Comparison of ENCODE assay signal across 1 cellular context in genomic region chr14:93909429-93910128, GRCh38.
A peak's percentile ranks its signal among the peaks of the same experiment; 100 is the strongest.
TF ChIP-seq lines count a peak whose summit lies in the region.

No MANE protein-coding gene starts in this region.

TF ChIP-seq in HepG2, 621 proteins besides CTCF, POLR2A, EP300 and RAD21 (continued from another document and continues in another):
- TF ChIP-seq, protein P1, sequence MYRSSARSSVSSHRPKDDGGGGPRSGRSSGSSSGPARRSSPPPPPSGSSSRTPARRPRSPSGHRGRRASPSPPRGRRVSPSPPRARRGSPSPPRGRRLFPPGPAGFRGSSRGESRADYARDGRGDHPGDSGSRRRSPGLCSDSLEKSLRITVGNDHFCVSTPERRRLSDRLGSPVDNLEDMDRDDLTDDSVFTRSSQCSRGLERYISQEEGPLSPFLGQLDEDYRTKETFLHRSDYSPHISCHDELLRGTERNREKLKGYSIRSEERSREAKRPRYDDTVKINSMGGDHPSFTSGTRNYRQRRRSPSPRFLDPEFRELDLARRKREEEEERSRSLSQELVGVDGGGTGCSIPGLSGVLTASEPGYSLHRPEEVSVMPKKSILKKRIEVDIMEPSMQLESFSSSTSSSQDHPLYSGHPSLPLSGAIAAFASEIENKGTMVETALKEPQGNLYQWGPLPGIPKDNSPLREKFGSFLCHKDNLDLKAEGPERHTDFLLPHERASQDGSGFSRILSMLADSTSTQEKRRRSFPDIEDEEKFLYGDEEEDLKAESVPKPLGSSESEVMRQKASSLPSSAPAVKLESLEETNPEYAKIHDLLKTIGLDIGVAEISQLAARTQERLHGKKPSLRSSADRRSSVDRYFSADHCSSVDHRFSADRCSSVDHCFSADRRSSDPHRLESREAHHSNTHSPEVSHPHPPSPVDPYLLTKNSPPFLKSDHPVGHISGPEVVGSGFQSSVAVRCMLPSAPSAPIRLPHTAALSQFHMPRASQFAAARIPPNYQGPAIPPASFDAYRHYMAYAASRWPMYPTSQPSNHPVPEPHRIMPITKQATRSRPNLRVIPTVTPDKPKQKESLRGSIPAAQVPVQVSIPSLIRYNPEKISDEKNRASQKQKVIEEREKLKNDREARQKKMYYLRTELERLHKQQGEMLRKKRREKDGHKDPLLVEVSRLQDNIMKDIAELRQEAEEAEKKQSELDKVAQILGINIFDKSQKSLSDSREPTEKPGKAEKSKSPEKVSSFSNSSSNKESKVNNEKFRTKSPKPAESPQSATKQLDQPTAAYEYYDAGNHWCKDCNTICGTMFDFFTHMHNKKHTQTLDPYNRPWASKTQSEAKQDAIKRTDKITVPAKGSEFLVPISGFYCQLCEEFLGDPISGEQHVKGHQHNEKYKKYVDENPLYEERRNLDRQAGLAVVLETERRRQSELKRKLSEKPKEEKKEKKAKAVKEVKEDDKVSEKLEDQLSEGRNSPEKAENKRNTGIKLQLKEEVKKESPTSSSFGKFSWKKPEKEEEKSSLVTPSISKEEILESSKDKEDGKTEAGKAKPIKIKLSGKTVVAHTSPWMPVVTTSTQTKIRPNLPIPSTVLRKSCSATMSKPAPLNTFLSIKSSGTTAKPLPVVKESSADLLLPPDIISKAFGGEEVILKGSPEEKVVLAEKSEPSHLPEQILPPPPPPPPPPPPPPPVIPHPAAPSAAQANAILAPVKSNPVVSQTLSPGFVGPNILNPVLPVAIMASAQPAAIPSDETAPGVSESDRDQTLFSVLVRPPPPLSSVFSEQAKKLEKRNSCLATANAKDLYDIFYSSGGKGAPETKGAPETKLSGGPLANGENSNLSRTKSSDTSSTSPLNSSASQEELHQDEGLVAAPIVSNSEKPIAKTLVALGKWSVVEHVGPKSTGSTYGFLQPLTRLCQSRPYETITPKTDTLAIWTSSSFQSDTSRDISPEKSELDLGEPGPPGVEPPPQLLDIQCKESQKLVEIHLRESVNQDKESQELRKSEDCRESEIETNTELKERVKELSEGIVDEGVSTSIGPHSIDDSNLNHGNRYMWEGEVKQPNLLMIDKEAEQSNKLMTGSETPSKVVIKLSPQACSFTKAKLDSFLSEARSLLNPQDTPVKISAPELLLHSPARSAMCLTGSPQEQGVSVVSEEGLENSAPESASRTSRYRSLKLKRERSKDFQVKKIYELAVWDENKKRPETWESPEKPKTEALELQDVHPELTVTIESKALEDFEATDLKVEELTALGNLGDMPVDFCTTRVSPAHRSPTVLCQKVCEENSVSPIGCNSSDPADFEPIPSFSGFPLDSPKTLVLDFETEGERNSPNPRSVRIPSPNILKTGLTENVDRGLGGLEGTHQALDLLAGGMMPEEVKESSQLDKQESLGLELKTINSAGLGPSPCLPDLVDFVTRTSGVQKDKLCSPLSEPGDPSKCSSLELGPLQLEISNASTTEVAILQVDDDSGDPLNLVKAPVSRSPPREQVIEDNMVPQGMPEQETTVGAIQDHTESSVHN (CRISPR knock-in tag; IDR thresholded peaks at IDR 0.05), result no peak
- TF ChIP-seq SIX1 (CRISPR knock-in tag; IDR thresholded peaks at IDR 0.05; ENCODE audit: borderline replicate concordance), result no peak
- no peak for TF ChIP-seq ZNF136 (CRISPR knock-in tag; IDR thresholded peaks at IDR 0.05; ENCODE audit: low read depth)
- no peak for TF ChIP-seq ATF2 (CRISPR knock-in tag; IDR thresholded peaks at IDR 0.05)
- TF ChIP-seq ZNF510 (CRISPR knock-in tag; IDR thresholded peaks at IDR 0.05; ENCODE audit: low read depth), result no peak
- no peak for TF ChIP-seq ZNF703 (CRISPR knock-in tag; IDR thresholded peaks at IDR 0.05; ENCODE audit: borderline replicate concordance)
- no peak; the same call in 1 of the 2 replicates for TF ChIP-seq CEBPB (IDR thresholded peaks at IDR 0.05; ENCODE audit: borderline replicate concordance, low read depth, low read length)
- TF ChIP-seq KLF9 (CRISPR knock-in tag; IDR thresholded peaks at IDR 0.05; ENCODE audit: low read depth), result no peak
- no peak for TF ChIP-seq GATAD2A (CRISPR knock-in tag; IDR thresholded peaks at IDR 0.05)
- no peak for TF ChIP-seq THAP9 (CRISPR knock-in tag; IDR thresholded peaks at IDR 0.05; ENCODE audit: borderline replicate concordance)
- TF ChIP-seq GZF1 (CRISPR knock-in tag; IDR thresholded peaks at IDR 0.05), result no peak
- TF ChIP-seq SP4 (CRISPR knock-in tag; IDR thresholded peaks at IDR 0.05), result no peak
- no peak for TF ChIP-seq ZNF451 (CRISPR knock-in tag; IDR thresholded peaks at IDR 0.05)
- TF ChIP-seq, protein P2, sequence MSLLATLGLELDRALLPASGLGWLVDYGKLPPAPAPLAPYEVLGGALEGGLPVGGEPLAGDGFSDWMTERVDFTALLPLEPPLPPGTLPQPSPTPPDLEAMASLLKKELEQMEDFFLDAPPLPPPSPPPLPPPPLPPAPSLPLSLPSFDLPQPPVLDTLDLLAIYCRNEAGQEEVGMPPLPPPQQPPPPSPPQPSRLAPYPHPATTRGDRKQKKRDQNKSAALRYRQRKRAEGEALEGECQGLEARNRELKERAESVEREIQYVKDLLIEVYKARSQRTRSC (CRISPR knock-in tag; IDR thresholded peaks at IDR 0.05; ENCODE audit: low read depth), result no peak
- no peak for TF ChIP-seq CBX5 (CRISPR knock-in tag; IDR thresholded peaks at IDR 0.05; ENCODE audit: borderline replicate concordance)
- no peak for TF ChIP-seq BCLAF1 (IDR thresholded peaks at IDR 0.05)
- no peak for TF ChIP-seq CC2D1A (CRISPR knock-in tag; IDR thresholded peaks at IDR 0.05)
- TF ChIP-seq, protein P3, sequence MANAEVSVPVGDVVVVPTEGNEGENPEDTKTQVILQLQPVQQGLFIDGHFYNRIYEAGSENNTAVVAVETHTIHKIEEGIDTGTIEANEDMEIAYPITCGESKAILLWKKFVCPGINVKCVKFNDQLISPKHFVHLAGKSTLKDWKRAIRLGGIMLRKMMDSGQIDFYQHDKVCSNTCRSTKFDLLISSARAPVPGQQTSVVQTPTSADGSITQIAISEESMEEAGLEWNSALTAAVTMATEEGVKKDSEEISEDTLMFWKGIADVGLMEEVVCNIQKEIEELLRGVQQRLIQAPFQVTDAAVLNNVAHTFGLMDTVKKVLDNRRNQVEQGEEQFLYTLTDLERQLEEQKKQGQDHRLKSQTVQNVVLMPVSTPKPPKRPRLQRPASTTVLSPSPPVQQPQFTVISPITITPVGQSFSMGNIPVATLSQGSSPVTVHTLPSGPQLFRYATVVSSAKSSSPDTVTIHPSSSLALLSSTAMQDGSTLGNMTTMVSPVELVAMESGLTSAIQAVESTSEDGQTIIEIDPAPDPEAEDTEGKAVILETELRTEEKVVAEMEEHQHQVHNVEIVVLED (CRISPR knock-in tag; IDR thresholded peaks at IDR 0.05; ENCODE audit: borderline replicate concordance), result 0 out of 2 replicates have a peak, but pooled peaks have one; percentile 38
- no peak for TF ChIP-seq MZF1 (CRISPR knock-in tag; IDR thresholded peaks at IDR 0.05; ENCODE audit: borderline replicate concordance)
- TF ChIP-seq, protein P4, sequence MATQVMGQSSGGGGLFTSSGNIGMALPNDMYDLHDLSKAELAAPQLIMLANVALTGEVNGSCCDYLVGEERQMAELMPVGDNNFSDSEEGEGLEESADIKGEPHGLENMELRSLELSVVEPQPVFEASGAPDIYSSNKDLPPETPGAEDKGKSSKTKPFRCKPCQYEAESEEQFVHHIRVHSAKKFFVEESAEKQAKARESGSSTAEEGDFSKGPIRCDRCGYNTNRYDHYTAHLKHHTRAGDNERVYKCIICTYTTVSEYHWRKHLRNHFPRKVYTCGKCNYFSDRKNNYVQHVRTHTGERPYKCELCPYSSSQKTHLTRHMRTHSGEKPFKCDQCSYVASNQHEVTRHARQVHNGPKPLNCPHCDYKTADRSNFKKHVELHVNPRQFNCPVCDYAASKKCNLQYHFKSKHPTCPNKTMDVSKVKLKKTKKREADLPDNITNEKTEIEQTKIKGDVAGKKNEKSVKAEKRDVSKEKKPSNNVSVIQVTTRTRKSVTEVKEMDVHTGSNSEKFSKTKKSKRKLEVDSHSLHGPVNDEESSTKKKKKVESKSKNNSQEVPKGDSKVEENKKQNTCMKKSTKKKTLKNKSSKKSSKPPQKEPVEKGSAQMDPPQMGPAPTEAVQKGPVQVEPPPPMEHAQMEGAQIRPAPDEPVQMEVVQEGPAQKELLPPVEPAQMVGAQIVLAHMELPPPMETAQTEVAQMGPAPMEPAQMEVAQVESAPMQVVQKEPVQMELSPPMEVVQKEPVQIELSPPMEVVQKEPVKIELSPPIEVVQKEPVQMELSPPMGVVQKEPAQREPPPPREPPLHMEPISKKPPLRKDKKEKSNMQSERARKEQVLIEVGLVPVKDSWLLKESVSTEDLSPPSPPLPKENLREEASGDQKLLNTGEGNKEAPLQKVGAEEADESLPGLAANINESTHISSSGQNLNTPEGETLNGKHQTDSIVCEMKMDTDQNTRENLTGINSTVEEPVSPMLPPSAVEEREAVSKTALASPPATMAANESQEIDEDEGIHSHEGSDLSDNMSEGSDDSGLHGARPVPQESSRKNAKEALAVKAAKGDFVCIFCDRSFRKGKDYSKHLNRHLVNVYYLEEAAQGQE (IDR thresholded peaks at IDR 0.05; ENCODE audit: borderline replicate concordance in 1 of 2, low read depth in 1 of 2, low read length in 2 of 2), result no peak; a peak in 1 of 4 replicates
- no peak for TF ChIP-seq RARG (CRISPR knock-in tag; IDR thresholded peaks at IDR 0.05; ENCODE audit: low read depth)
- TF ChIP-seq ZNF430 (CRISPR knock-in tag; IDR thresholded peaks at IDR 0.05), result no peak
- no peak for TF ChIP-seq HNRNPUL1 (IDR thresholded peaks at IDR 0.05; ENCODE audit: low read depth, low read length)
- no peak for TF ChIP-seq GTF3A (CRISPR knock-in tag; conservative IDR thresholded peaks at IDR 0.05)
- no peak for TF ChIP-seq ZNF546 (CRISPR knock-in tag; conservative IDR thresholded peaks at IDR 0.05)
- no peak for TF ChIP-seq ZNF530 (CRISPR knock-in tag; IDR thresholded peaks at IDR 0.05; ENCODE audit: low read depth)
- TF ChIP-seq, protein P5, sequence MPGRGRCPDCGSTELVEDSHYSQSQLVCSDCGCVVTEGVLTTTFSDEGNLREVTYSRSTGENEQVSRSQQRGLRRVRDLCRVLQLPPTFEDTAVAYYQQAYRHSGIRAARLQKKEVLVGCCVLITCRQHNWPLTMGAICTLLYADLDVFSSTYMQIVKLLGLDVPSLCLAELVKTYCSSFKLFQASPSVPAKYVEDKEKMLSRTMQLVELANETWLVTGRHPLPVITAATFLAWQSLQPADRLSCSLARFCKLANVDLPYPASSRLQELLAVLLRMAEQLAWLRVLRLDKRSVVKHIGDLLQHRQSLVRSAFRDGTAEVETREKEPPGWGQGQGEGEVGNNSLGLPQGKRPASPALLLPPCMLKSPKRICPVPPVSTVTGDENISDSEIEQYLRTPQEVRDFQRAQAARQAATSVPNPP (CRISPR knock-in tag; IDR thresholded peaks at IDR 0.05), result no peak
- no peak for TF ChIP-seq EED (CRISPR knock-in tag; IDR thresholded peaks at IDR 0.05)
- TF ChIP-seq, protein P6, sequence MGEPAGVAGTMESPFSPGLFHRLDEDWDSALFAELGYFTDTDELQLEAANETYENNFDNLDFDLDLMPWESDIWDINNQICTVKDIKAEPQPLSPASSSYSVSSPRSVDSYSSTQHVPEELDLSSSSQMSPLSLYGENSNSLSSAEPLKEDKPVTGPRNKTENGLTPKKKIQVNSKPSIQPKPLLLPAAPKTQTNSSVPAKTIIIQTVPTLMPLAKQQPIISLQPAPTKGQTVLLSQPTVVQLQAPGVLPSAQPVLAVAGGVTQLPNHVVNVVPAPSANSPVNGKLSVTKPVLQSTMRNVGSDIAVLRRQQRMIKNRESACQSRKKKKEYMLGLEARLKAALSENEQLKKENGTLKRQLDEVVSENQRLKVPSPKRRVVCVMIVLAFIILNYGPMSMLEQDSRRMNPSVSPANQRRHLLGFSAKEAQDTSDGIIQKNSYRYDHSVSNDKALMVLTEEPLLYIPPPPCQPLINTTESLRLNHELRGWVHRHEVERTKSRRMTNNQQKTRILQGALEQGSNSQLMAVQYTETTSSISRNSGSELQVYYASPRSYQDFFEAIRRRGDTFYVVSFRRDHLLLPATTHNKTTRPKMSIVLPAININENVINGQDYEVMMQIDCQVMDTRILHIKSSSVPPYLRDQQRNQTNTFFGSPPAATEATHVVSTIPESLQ (CRISPR knock-in tag; conservative IDR thresholded peaks at IDR 0.05), result no peak
- no peak for TF ChIP-seq JUND (CRISPR knock-in tag; IDR thresholded peaks at IDR 0.05)
- TF ChIP-seq ZMAT3 (CRISPR knock-in tag; conservative IDR thresholded peaks at IDR 0.05), result no peak
